In genomic region chr11:8138526-8138925, GRCh38 we compare ENCODE assay signal across 23 cellular contexts. TPM values are rescaled to one million over a fixed set of nuclear protein-coding genes. Genes with fewer than 3 reads are reported as not detected.
"Had no signal": no experiment of that assay in that cellular context is flagged by ENCODE, and none has a peak within 500 bp of the region (broad histone marks: within the 10 kb centered on the region; RNA-seq: fewer than 3 reads in every experiment).

No MANE protein-coding gene starts in this region.

- H3K4me1 ChIP-seq: ascending aorta, left ventricle myocardium inferior, tibial artery had no signal

- H3K4me1 Mint-ChIP-seq: activated T-helper 17 cell treated with anti-CD3 and anti-CD28 coated beads, Interleukin-2, amount 50 U/mL, for 72 hours; central memory CD8-positive, alpha-beta T cell had no signal

- H3K27ac Mint-ChIP-seq: activated naive CD4-positive, alpha-beta T cell treated with anti-CD3 and anti-CD28 coated beads, Interleukin-2, amount 50 U/mL, for 72 hours; activated T-cell treated with anti-CD3 and anti-CD28 coated beads, Interleukin-2, amount 50 U/mL, for 24 hours; activated T-helper 17 cell treated with anti-CD3 and anti-CD28 coated beads, Interleukin-2, amount 50 U/mL, for 72 hours; natural killer cell treated with Interleukin-12 subunit alpha and Interleukin-12 subunit beta and Interleukin-15 and Interleukin-18, amount 100 ng/mL, for 72 hours; stimulated activated naive CD8-positive, alpha-beta T cell treated with anti-CD3 and anti-CD28 coated beads, Interleukin-15, Interleukin-2, amounts not matched to agents 100 ng/mL and 50 ng/mL, for 24 hours had no signal

- ATAC-seq: activated naive CD4-positive, alpha-beta T cell treated with anti-CD3 and anti-CD28 coated beads, Interleukin-2, amount 50 U/mL, for 72 hours; activated T-helper 17 cell treated with anti-CD3 and anti-CD28 coated beads, Interleukin-2, amount 50 U/mL, for 72 hours; natural killer cell treated with Interleukin-12 subunit alpha and Interleukin-12 subunit beta and Interleukin-15 and Interleukin-18, amount 100 ng/mL, for 72 hours; right cardiac atrium had no signal

- H3K9me3 ChIP-seq: ascending aorta, left ventricle myocardium inferior, neutrophil, ovary, tibial artery had no signal

- DNase-seq: activated CD8-positive, alpha-beta memory T cell treated with anti-CD3 and anti-CD28 coated beads for 24 hours; activated CD8-positive, alpha-beta memory T cell treated with anti-CD3 and anti-CD28 coated beads, Interleukin-2, amount 50 U/mL, for 4 hours; activated T-cell treated with anti-CD3 and anti-CD28 coated beads, Interleukin-2, amount 50 U/mL, for 24 hours; brain microvascular endothelial cell; effector memory CD4-positive, alpha-beta T cell; foreskin fibroblast; left ventricle myocardium inferior; ovary; right cardiac atrium; stimulated activated CD4-positive, alpha-beta T cell treated with anti-CD3 and anti-CD28 coated beads, Interleukin-1b, Interleukin-23, amount 100 ng/mL, for 48 hours; substantia nigra; T-helper 9 cell; tibial artery had no signal

- H3K27me3 ChIP-seq: ascending aorta, brain microvascular endothelial cell, neutrophil, ovary, tibial artery had no signal

- H3K4me3 ChIP-seq: ascending aorta, left ventricle myocardium inferior, ovary, tibial artery had no signal

- H3K4me3 Mint-ChIP-seq: activated T-cell treated with anti-CD3 and anti-CD28 coated beads, Interleukin-2, amount 50 U/mL, for 24 hours; activated T-helper 17 cell treated with anti-CD3 and anti-CD28 coated beads, Interleukin-2, amount 50 U/mL, for 72 hours; central memory CD8-positive, alpha-beta T cell; natural killer cell treated with Interleukin-12 subunit alpha and Interleukin-12 subunit beta and Interleukin-15 and Interleukin-18, amount 100 ng/mL, for 72 hours; stimulated activated naive CD8-positive, alpha-beta T cell treated with anti-CD3 and anti-CD28 coated beads, Interleukin-15, Interleukin-2, amounts not matched to agents 100 ng/mL and 50 ng/mL, for 24 hours had no signal

- H3K36me3 Mint-ChIP-seq: natural killer cell treated with Interleukin-12 subunit alpha and Interleukin-12 subunit beta and Interleukin-15 and Interleukin-18, amount 100 ng/mL, for 72 hours had no signal

- H3K9me3 Mint-ChIP-seq: activated T-helper 17 cell treated with anti-CD3 and anti-CD28 coated beads, Interleukin-2, amount 50 U/mL, for 72 hours; central memory CD8-positive, alpha-beta T cell; stimulated activated naive CD8-positive, alpha-beta T cell treated with anti-CD3 and anti-CD28 coated beads, Interleukin-15, Interleukin-2, amounts not matched to agents 100 ng/mL and 50 ng/mL, for 24 hours had no signal

- H3K36me3 ChIP-seq: brain microvascular endothelial cell, neutrophil, ovary had no signal

- H3K27me3 Mint-ChIP-seq: activated T-cell treated with anti-CD3 and anti-CD28 coated beads, Interleukin-2, amount 50 U/mL, for 24 hours; activated T-helper 17 cell treated with anti-CD3 and anti-CD28 coated beads, Interleukin-2, amount 50 U/mL, for 72 hours; central memory CD8-positive, alpha-beta T cell; natural killer cell treated with Interleukin-12 subunit alpha and Interleukin-12 subunit beta and Interleukin-15 and Interleukin-18, amount 100 ng/mL, for 72 hours; stimulated activated naive CD8-positive, alpha-beta T cell treated with anti-CD3 and anti-CD28 coated beads, Interleukin-15, Interleukin-2, amounts not matched to agents 100 ng/mL and 50 ng/mL, for 24 hours had no signal

- H3K27ac ChIP-seq: ascending aorta, brain microvascular endothelial cell, left ventricle myocardium inferior, neutrophil, ovary, tibial artery had no signal

RNA-seq across cellular contexts. Expression of gene RIC3, which starts 30.3 kb away (rescaled TPM):
- total RNA-seq: dermis microvascular lymphatic vessel endothelial cell, endothelial cell of umbilical vein, fibroblast of lung had no signal

RNA-seq across cellular contexts. Expression of gene TUB, which starts 57.5 kb away (rescaled TPM):
- total RNA-seq: natural killer cell treated with Interleukin-12 subunit alpha and Interleukin-12 subunit beta and Interleukin-15 and Interleukin-18, amount 100 ng/mL, for 72 hours had no signal
